Comparison of ENCODE assay signal across 31 cellular contexts in the genomic region with DNA sequence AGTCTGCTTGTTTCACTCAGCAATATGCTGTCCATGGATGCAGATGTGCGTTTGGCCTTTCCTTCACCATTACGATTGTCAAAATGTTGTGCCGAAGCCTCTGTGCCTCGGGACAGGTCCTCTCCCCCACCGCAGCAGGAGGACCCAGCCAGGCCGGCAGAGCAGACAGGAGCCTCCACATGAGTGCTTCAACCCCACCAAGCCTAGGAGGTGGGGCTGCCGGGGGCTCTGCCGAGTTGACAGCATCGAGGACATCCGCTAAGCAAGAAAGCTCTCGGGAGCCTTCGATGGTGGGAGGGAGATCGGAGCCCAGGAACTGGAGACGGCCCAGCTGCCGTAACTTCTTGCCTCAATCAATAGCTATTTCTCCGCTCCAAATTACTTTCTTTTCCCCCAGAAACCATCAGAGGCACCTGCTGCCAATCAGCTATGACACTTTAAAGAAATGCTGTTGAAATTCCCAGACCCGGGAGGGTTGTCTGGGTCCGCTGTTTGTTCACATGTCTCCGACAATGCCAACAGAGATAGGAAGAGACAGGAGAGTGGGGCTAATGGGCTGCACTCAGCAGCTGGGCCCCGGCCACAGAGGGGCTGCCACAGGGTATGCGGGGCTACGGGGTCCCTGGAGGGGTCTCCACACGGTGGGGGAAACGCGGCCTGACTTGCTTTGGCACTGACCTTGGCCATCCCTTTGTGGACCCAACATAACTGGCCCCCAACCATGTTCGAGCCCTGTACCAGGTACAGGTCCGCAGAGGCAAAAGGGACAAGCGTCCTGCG.
"Had no signal": no experiment of that assay in that cellular context is flagged by ENCODE, and none has a peak within 500 bp of the region (broad histone marks: within the 10 kb centered on the region; RNA-seq: fewer than 3 reads in every experiment).

No MANE protein-coding gene starts in this region.

- H3K27me3 ChIP-seq: brain microvascular endothelial cell, Peyer's patch had no signal

- H3K4me3 ChIP-seq: K562, Peyer's patch had no signal

- H3K27ac ChIP-seq: brain microvascular endothelial cell, Peyer's patch, WERI-Rb-1 had no signal

- H3K27me3 Mint-ChIP-seq: activated CD4-positive, alpha-beta memory T cell treated with anti-CD3 and anti-CD28 coated beads, Interleukin-2, amount 10 ng/mL, durations not matched to agents 7 days and 5 days; activated CD8-positive, alpha-beta memory T cell treated with anti-CD3 and anti-CD28 coated beads, Interleukin-2, amount 10 ng/mL, durations not matched to agents 7 days and 5 days; T-helper 17 cell had no signal

- H3K4me3 Mint-ChIP-seq: activated CD4-positive, alpha-beta memory T cell treated with anti-CD3 and anti-CD28 coated beads, Interleukin-2, amount 10 ng/mL, durations not matched to agents 7 days and 5 days; activated CD8-positive, alpha-beta memory T cell treated with anti-CD3 and anti-CD28 coated beads, Interleukin-2, amount 10 ng/mL, durations not matched to agents 7 days and 5 days; T-cell; T-helper 17 cell had no signal

- H3K27ac Mint-ChIP-seq: activated CD8-positive, alpha-beta memory T cell treated with anti-CD3 and anti-CD28 coated beads, Interleukin-2, amount 10 ng/mL, durations not matched to agents 7 days and 5 days; T-cell had no signal

- H3K9me3 ChIP-seq: Peyer's patch had no signal

- ATAC-seq: activated CD8-positive, alpha-beta memory T cell treated with anti-CD3 and anti-CD28 coated beads, Interleukin-2, amount 10 ng/mL, durations not matched to agents 7 days and 5 days; K562; PC-3; SK-N-SH treated with all-trans-retinoic acid at 6 μM for 48 hours; T-cell; T-helper 17 cell had no signal

- DNase-seq: activated CD4-positive, alpha-beta memory T cell treated with anti-CD3 and anti-CD28 coated beads, Interleukin-2, amount 10 ng/mL, durations not matched to agents 7 days and 5 days; activated CD4-positive, alpha-beta T cell treated with anti-CD3 and anti-CD28 coated beads for 1 hour; activated CD4-positive, alpha-beta T cell treated with anti-CD3 and anti-CD28 coated beads for 48 hours; activated CD4-positive, CD25-positive, alpha-beta regulatory T cell; activated CD8-positive, alpha-beta memory T cell treated with anti-CD3 and anti-CD28 coated beads for 24 hours; activated CD8-positive, alpha-beta memory T cell treated with anti-CD3 and anti-CD28 coated beads, Interleukin-2, amount 10 ng/mL, durations not matched to agents 7 days and 5 days; activated CD8-positive, alpha-beta memory T cell treated with anti-CD3 and anti-CD28 coated beads, Interleukin-2, amount 50 U/mL, for 48 hours; activated effector memory CD4-positive, alpha-beta T cell treated with Interleukin-2 at 50 U/mL for 16 hours; activated naive CD4-positive, alpha-beta T cell treated with anti-CD3 and anti-CD28 coated beads, Interleukin-2, amount 50 U/mL, for 16 hours; activated T-cell treated with anti-CD3 and anti-CD28 coated beads, Interleukin-2, amount 50 U/mL, for 48 hours; anterior cingulate cortex; brain microvascular endothelial cell; central memory CD4-positive, alpha-beta T cell; NCI-H1092 treated with DMSO at 0.1 percent for 48 hours; NCI-H1417 treated with DMSO at 0.1 percent for 48 hours; NCI-H187 treated with DMSO at 0.1 percent for 48 hours; NCI-H2081; NCI-H510A; NCI-H526; NCI-H748 treated with DMSO at 0.1 percent for 48 hours; NK-92 treated with Interleukin-12 subunit alpha and Interleukin-12 subunit beta, amount 100 ng/mL, for 24 hours; PC-3; Peyer's patch; RPMI8226; SIG-M5; T-cell; T-helper 17 cell; T1000; WERI-Rb-1 had no signal

- H3K9me3 Mint-ChIP-seq: activated CD4-positive, alpha-beta memory T cell treated with anti-CD3 and anti-CD28 coated beads, Interleukin-2, amount 10 ng/mL, durations not matched to agents 7 days and 5 days had no signal

- H3K36me3 ChIP-seq: brain microvascular endothelial cell, Peyer's patch, WERI-Rb-1 had no signal

- H3K36me3 Mint-ChIP-seq: activated CD8-positive, alpha-beta memory T cell treated with anti-CD3 and anti-CD28 coated beads, Interleukin-2, amount 10 ng/mL, durations not matched to agents 7 days and 5 days; T-cell had no signal
